15 cellular contexts compared by ENCODE assay signal in the genomic region with DNA sequence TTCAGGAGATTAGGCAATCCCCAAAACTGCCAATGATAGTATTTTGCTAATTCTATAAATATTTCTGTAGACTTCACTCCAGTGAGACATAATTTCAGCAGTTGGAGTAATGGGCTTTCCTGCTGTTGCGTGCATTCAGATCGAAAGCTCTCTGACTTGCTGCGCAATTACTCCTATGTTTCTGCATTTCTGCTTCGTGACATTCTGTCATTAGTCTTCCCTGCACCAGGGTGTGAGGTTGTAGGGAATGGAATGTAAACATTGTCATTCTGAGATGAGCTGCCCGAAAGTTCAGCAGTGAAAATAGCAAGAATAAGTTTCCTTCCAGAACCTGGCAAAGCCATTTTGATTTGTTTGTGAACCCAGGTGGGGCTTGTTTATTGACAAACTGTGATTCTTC. TPM values are rescaled to one million over a fixed set of nuclear protein-coding genes. Genes with fewer than 3 reads are reported as not detected.
DNase-seq lines count a peak whose midpoint lies in the region; ATAC-seq, FAIRE-seq and TF ChIP-seq lines count a peak whose summit lies in the region.
"Had no signal": no experiment of that assay in that cellular context is flagged by ENCODE, and none has a peak within 500 bp of the region (broad histone marks: within the 10 kb centered on the region; RNA-seq: fewer than 3 reads in every experiment).

No MANE protein-coding gene starts in this region.

- no peak overlapping the region for H3K4me3 ChIP-seq in A549
- no peak overlapping the region for H3K4me3 ChIP-seq in H7 (ENCODE audit: insufficient read depth, low read depth, low read length)
- peak overlapping the region; percentile 25; the same call in 1 of the 2 replicates for H3K4me3 ChIP-seq in WI38 (ENCODE audit: low read depth, low read length)
- H3K4me3 ChIP-seq in Peyer's patch = no peak overlapping the region
- H3K4me3 ChIP-seq: BLaER1, MG63, SJCRH30 had no signal

- ATAC-seq in A549 = no peak
- no peak for ATAC-seq in SK-N-SH treated with all-trans-retinoic acid at 6 μM for 48 hours

- CTCF ChIA-PET in A549 (lab: Yijun Ruan, JAX) = interaction anchor here (0.6 to 2.0 kb wide), 6 partner anchors 17 to 148 kb away, joined by 3 to 7 read pairs (median 4); no protein-coding TSS in a partner anchor

- no peak for TF ChIP-seq EP300 in A549 (IDR thresholded peaks at IDR 0.05)

- H3K27ac ChIP-seq in A549 (no peak overlapping the region), Peyer's patch (peak overlapping the region in 1 of 4 donors; percentile 39)
- H3K27ac ChIP-seq: BLaER1, SJCRH30 had no signal

- TF ChIP-seq POLR2A in A549 (IDR thresholded peaks at IDR 0.05; ENCODE audit: low read length) (no peak), Peyer's patch (IDR thresholded peaks at IDR 0.05) (no peak)

- 69% methylated on average over 5 of the region's 5 CpGs for WGBS in A549 (ENCODE audit: missing lambda C conversion rate)

- no peak for TF ChIP-seq RAD21 in A549 (conservative IDR thresholded peaks at IDR 0.05 in 1 of 2, IDR thresholded peaks at IDR 0.05 in 1 of 2)

- H3K36me3 ChIP-seq in H7 (replicated peaks; ENCODE audit: control insufficient read depth, insufficient read depth, low read length) (no peaks in the 10 kb centered on the region), Peyer's patch (no peaks in the 10 kb centered on the region)
- H3K36me3 ChIP-seq: MG63, SJCRH30 had no signal

- POLR2A ChIA-PET in A549 (lab: Yijun Ruan, JAX) = no interaction called here

- peak overlapping the region; percentile 37 for H3K4me2 ChIP-seq in A549

- no peak for FAIRE-seq in A549 (lab: Jason Lieb, UNC)
- FAIRE-seq: urothelium cell line had no signal

- DNase-seq in A549 (ENCODE audit: low read depth in 1 of 2, low spot score in 1 of 2) (no peak), H7 (peak; percentile 40), lung microvascular endothelial cell (ENCODE audit: low read depth in 2 of 2) (peak; percentile 44 to 73), GM10266 (ENCODE audit: extremely low spot score) (no peak), NCI-H2171 (lab: John Stamatoyannopoulos, UW) (no peak), Peyer's patch (no peak)
- DNase-seq: activated B cell treated with CpG ODN at 0.5 μM for 24 hours; activated T-cell treated with anti-CD3 and anti-CD28 coated beads, Interleukin-2, amount 50 U/mL, for 24 hours; MG63; NCI-H446; SJCRH30 had no signal

- H3K9me3 ChIP-seq in A549 = no peaks in the 10 kb centered on the region
- H3K9me3 ChIP-seq in Peyer's patch = no peaks in the 10 kb centered on the region
- H3K9me3 ChIP-seq: MG63, SJCRH30 had no signal

- H3K4me1 ChIP-seq in A549 (peaks cover 16% of the 10 kb centered on the region; the same call in 2 of the 3 replicates), Peyer's patch (peaks cover 0 to 36% (median 4%) of the 10 kb centered on the region in 4 donors)

- TF ChIP-seq CTCF in A549 (IDR thresholded peaks at IDR 0.05) (no peak), WI38 (IDR thresholded peaks at IDR 0.05; ENCODE audit: low read depth, low read length) (no peak), GM10266 (IDR thresholded peaks at IDR 0.05; ENCODE audit: control insufficient read depth, insufficient read depth, low read depth, missing control alignments) (no peak), Peyer's patch (IDR thresholded peaks at IDR 0.05) (no peak)

- H3K27me3 ChIP-seq in H7 (ENCODE audit: control insufficient read depth, insufficient read depth, low read length) = no peaks in the 10 kb centered on the region
- H3K27me3 ChIP-seq in Peyer's patch = no peaks in the 10 kb centered on the region
- H3K27me3 ChIP-seq: BLaER1, MG63, SJCRH30 had no signal

TF ChIP-seq in A549, 52 proteins besides CTCF, POLR2A, EP300 and RAD21 (continues in another document):
- TF ChIP-seq RCOR1 (IDR thresholded peaks at IDR 0.05; ENCODE audit: low read depth, low read length) (no peak), TFCP2L1 (CRISPR knock-in tag; IDR thresholded peaks at IDR 0.05) (no peak), RFX5 (IDR thresholded peaks at IDR 0.05) (no peak), HEYL (CRISPR knock-in tag; IDR thresholded peaks at IDR 0.05) (no peak), NR3C1 (IDR thresholded peaks at IDR 0.05) (no peak), CBX2 (IDR thresholded peaks at IDR 0.05; ENCODE audit: borderline replicate concordance, low read depth) (no peak), ZFP36 (IDR thresholded peaks at IDR 0.05; ENCODE audit: borderline replicate concordance, partially characterized antibody) (no peak), GATA3 (IDR thresholded peaks at IDR 0.05; ENCODE audit: borderline replicate concordance) (no peak), BCL3 (IDR thresholded peaks at IDR 0.05) (no peak)
- TF ChIP-seq, protein P1, sequence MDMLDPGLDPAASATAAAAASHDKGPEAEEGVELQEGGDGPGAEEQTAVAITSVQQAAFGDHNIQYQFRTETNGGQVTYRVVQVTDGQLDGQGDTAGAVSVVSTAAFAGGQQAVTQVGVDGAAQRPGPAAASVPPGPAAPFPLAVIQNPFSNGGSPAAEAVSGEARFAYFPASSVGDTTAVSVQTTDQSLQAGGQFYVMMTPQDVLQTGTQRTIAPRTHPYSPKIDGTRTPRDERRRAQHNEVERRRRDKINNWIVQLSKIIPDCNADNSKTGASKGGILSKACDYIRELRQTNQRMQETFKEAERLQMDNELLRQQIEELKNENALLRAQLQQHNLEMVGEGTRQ (IDR thresholded peaks at IDR 0.05) = no peak

TF ChIP-seq in SK-N-SH treated with all-trans-retinoic acid at 6 μM for 48 hours, 23 proteins besides CTCF, POLR2A, EP300 and RAD21:
- no peak for TF ChIP-seq ARNTL (CRISPR knock-in tag; IDR thresholded peaks at IDR 0.05; ENCODE audit: borderline replicate concordance, low read depth)

RNA-seq across cellular contexts. Expression of gene SAMD4A, which starts 58.2 kb away (rescaled TPM):
- polyA plus RNA-seq in A549 (2011; rRNA removed) = 3.9 and 5.3 TPM in 2 replicates
- 2.4 and 3.2 TPM in 2 replicates for polyA plus RNA-seq in A549 (2012; cell fraction: cytosol; rRNA removed)
- polyA plus RNA-seq in A549 (2012; cell fraction: nucleus; rRNA removed) = 7.7 and 10.7 TPM in 2 replicates
- polyA plus RNA-seq in A549 (2017; fragmentation: RNase III; extraction: RNeasy Plus Mini Kit Qiagen cat#74134 plus additional on column Dnase treatment) = 5.4 to 8.0 TPM (median 6.1 TPM) in 3 replicates
- 16.6 and 23.5 TPM in 2 replicates for polyA minus RNA-seq in A549 (2011; rRNA and poly(A)+ RNA removed)
- 7.6 and 8.5 TPM in 2 replicates for total RNA-seq in H7 (2014; rRNA removed; shearing (Covaris generic))
- 19.6 and 43.5 TPM in 2 replicates for total RNA-seq in lung microvascular endothelial cell
- 10 to 100 TPM; 17.0 to 39.6 (median 21.3) TPM for total RNA-seq in Peyer's patch

Comparison
In these comparisons a context has a peak if more than half of its experiments do, and no peak if none do; other contexts are left out.
1. DNase-seq: peak in H7 (single experiment) and lung microvascular endothelial cell (2 of 2); none in A549 (0 of 2), GM10266 (single experiment), NCI-H2171 (single experiment) and Peyer's patch (0 of 3).